ENCODE assay signal across 17 cellular contexts in the genomic region with DNA sequence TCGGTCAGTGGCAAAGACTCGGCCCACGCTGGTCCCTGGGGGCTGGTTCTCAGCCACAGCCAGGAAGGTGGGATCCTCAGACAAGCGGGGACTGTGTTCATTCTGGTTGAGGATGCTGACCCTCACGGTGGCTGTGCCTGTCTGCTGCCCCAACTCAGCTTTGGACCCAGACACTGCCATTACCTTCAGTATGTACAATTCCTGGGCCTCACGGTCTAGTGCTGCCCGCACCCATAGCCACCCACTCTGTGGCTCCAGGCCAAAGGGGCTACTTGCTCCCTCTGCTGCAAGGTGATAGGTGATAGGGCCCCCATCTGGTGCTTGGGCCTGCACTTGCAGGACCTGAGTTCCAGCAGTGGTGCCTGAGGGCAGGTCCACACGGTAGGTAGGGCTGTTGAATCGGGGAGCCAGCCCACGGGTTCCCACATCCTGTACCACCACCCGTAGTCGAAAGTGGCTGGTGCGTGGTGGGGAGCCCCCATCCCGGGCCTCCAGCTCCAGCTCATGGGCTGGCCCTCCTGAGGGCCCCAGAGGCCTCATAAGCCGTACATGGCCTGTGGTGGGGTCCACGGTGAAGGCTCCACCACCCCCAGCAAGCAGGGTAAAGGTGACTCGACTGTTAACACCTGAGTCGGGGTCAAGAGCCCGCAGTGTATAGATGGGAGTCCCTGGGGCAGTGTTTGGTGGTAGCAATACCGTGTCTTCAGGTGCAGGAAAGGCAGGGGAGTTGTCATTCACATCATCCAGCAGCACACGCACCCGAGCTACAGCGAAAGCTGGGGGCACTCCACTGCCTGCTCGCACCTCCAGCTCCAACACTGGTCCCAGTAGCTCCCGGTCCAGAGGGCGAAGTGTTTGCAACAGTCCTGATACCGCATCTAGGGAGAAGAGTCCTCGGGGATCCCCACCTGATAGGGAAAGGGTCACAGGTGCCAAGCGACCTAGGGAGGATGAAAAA.
"Had no signal": no experiment of that assay in that cellular context is flagged by ENCODE, and none has a peak within 500 bp of the region (broad histone marks: within the 10 kb centered on the region; RNA-seq: fewer than 3 reads in every experiment).

No MANE protein-coding gene starts in this region.

- H3K4me3 ChIP-seq: left lung, neural progenitor cell, smooth muscle cell, thoracic aorta, upper lobe of right lung had no signal

- H3K9me3 ChIP-seq: left lung, thoracic aorta, upper lobe of right lung had no signal

- H3K36me3 Mint-ChIP-seq: activated CD8-positive, alpha-beta memory T cell treated with anti-CD3 and anti-CD28 coated beads, Interleukin-2, amount 10 ng/mL, durations not matched to agents 7 days and 5 days; stimulated activated naive B cell treated with anti-CD40 and anti-IgM and Interleukin-4, amounts not matched to agents 10 μg/mL and 1 μg/mL and 100 μg/mL, for 72 hours had no signal

- H3K27ac ChIP-seq: left lung, neural progenitor cell, thoracic aorta, upper lobe of right lung had no signal

- H3K4me3 Mint-ChIP-seq: activated CD8-positive, alpha-beta memory T cell treated with anti-CD3 and anti-CD28 coated beads, Interleukin-2, amount 10 ng/mL, durations not matched to agents 7 days and 5 days; naive thymus-derived CD8-positive, alpha-beta T cell; neural progenitor cell; stimulated activated naive B cell treated with anti-CD40 and anti-IgM and Interleukin-4, amounts not matched to agents 10 μg/mL and 1 μg/mL and 100 μg/mL, for 72 hours had no signal

- ATAC-seq: activated CD8-positive, alpha-beta memory T cell treated with anti-CD3 and anti-CD28 coated beads, Interleukin-2, amount 10 ng/mL, durations not matched to agents 7 days and 5 days; left lung; naive thymus-derived CD8-positive, alpha-beta T cell; sciatic nerve; stimulated activated naive B cell treated with anti-CD40 and anti-IgM and Interleukin-4, amounts not matched to agents 10 μg/mL and 1 μg/mL and 100 μg/mL, for 72 hours; upper lobe of right lung had no signal

- H3K27me3 ChIP-seq: left lung, upper lobe of right lung had no signal

- DNase-seq: activated CD4-positive, alpha-beta T cell treated with anti-CD3 and anti-CD28 coated beads for 1 hour; activated CD4-positive, alpha-beta T cell treated with anti-CD3 and anti-CD28 coated beads, Interleukin-2, amount 50 U/mL, for 4 hours; activated CD8-positive, alpha-beta memory T cell treated with anti-CD3 and anti-CD28 coated beads, Interleukin-2, amount 10 ng/mL, durations not matched to agents 7 days and 5 days; activated naive CD4-positive, alpha-beta T cell treated with Interleukin-2 at 50 U/mL for 16 hours; effector CD4-positive, alpha-beta T cell; erythroblast; foreskin fibroblast; left lung; naive thymus-derived CD8-positive, alpha-beta T cell; stimulated activated CD4-positive, alpha-beta T cell treated with anti-CD3 and anti-CD28 coated beads, Interleukin-15, amount 100 ng/mL, for 24 hours; stimulated activated naive B cell treated with anti-CD40 and anti-IgM and Interleukin-4, amounts not matched to agents 10 μg/mL and 1 μg/mL and 100 μg/mL, for 72 hours; T-helper 9 cell; upper lobe of right lung had no signal

- H3K27ac Mint-ChIP-seq: activated CD8-positive, alpha-beta memory T cell treated with anti-CD3 and anti-CD28 coated beads, Interleukin-2, amount 10 ng/mL, durations not matched to agents 7 days and 5 days; neural progenitor cell had no signal

- H3K4me1 Mint-ChIP-seq: neural progenitor cell had no signal

- H3K36me3 ChIP-seq: neural progenitor cell had no signal

- H3K27me3 Mint-ChIP-seq: activated CD8-positive, alpha-beta memory T cell treated with anti-CD3 and anti-CD28 coated beads, Interleukin-2, amount 10 ng/mL, durations not matched to agents 7 days and 5 days; naive thymus-derived CD8-positive, alpha-beta T cell; stimulated activated naive B cell treated with anti-CD40 and anti-IgM and Interleukin-4, amounts not matched to agents 10 μg/mL and 1 μg/mL and 100 μg/mL, for 72 hours had no signal

- H3K9me3 Mint-ChIP-seq: naive thymus-derived CD8-positive, alpha-beta T cell; neural progenitor cell; stimulated activated naive B cell treated with anti-CD40 and anti-IgM and Interleukin-4, amounts not matched to agents 10 μg/mL and 1 μg/mL and 100 μg/mL, for 72 hours had no signal
